33 cellular contexts compared by ENCODE assay signal in the genomic region with DNA sequence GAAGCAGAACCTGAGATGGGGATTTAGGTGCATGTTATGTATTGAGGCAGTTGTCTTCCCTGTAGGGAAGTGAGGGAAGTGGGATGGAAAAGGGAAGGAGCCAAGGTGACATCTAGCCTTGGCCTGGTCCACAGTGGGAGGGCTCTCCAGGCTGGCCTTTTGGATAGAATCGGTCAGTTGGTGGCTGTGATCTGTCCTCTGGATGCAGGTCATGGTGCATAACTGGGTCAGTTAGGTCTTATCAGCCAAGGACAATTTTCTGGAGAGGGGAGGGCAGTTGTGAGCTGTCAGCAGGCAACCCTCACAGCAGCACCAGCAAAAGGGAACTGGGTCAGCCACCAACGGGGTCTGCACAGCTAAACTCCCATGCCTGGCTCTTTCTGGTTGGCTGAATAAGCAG. TPM values are rescaled to one million over a fixed set of nuclear protein-coding genes. Genes with fewer than 3 reads are reported as not detected.
"Had no signal": no experiment of that assay in that cellular context is flagged by ENCODE, and none has a peak within 500 bp of the region (broad histone marks: within the 10 kb centered on the region; RNA-seq: fewer than 3 reads in every experiment).

No MANE protein-coding gene starts in this region.

- DNase-seq: naive B cell; naive thymus-derived CD8-positive, alpha-beta T cell; nephron progenitor cell; occipital lobe; ovary; psoas muscle; right cardiac atrium; spleen; stimulated activated CD4-positive, alpha-beta T cell treated with anti-CD3 and anti-CD28 coated beads, Interleukin-12 subunit alpha, Interleukin-12 subunit beta, amount 100 ng/mL, for 4 hours; stimulated activated CD4-positive, alpha-beta T cell treated with anti-CD3 and anti-CD28 coated beads, Interleukin-1b, Interleukin-23, amount 100 ng/mL, for 48 hours; stimulated activated CD4-positive, alpha-beta T cell treated with anti-CD3 and anti-CD28 coated beads, Interleukin-4, amount 100 ng/mL, for 1 hour; stimulated activated CD4-positive, alpha-beta T cell treated with anti-CD3 and anti-CD28 coated beads, Interleukin-4, amount 100 ng/mL, for 4 hours; stimulated activated CD8-positive, alpha-beta memory T cell treated with anti-CD3 and anti-CD28 coated beads, Interleukin-4, amount 100 ng/mL, for 48 hours; stimulated activated naive CD4-positive, alpha-beta T cell; stimulated activated naive CD8-positive, alpha-beta T cell treated with anti-CD3 and anti-CD28 coated beads, Interleukin-15, amount 100 ng/mL, for 72 hours; stimulated activated naive CD8-positive, alpha-beta T cell treated with anti-CD3 and anti-CD28 coated beads, Interleukin-15, Interleukin-2, amounts not matched to agents 100 U/mL and 50 U/mL, for 24 hours; substantia nigra; testis; tibial artery; transverse colon; upper lobe of right lung; uterus had no signal

- H3K27me3 ChIP-seq: ovary, suprapubic skin, testis, transverse colon, upper lobe of right lung, uterus had no signal

- ATAC-seq: naive thymus-derived CD8-positive, alpha-beta T cell; natural killer cell treated with Interleukin-12 subunit alpha and Interleukin-12 subunit beta and Interleukin-15 and Interleukin-18, amount 100 ng/mL, for 72 hours; psoas muscle; right cardiac atrium; sciatic nerve; stimulated activated memory B cell treated with anti-CD40 and anti-IgM and Interleukin-4, amounts not matched to agents 10 μg/mL and 1 μg/mL and 100 μg/mL, for 72 hours; stimulated activated naive CD8-positive, alpha-beta T cell treated with anti-CD3 and anti-CD28 coated beads, Interleukin-15, amount 100 ng/mL, for 72 hours; stimulated activated naive CD8-positive, alpha-beta T cell treated with anti-CD3 and anti-CD28 coated beads, Interleukin-15, Interleukin-2, amounts not matched to agents 100 U/mL and 50 U/mL, for 24 hours; upper lobe of right lung had no signal

- H3K4me2 ChIP-seq: smooth muscle cell had no signal

- H3K9me3 ChIP-seq: ovary, psoas muscle, spleen, suprapubic skin, testis, tibial artery, transverse colon, upper lobe of right lung, uterus had no signal

- H3K4me1 ChIP-seq: psoas muscle, spleen, testis, tibial artery, transverse colon, upper lobe of right lung, uterus had no signal

- H3K27ac ChIP-seq: ovary, psoas muscle, skin epidermis, spleen, suprapubic skin, testis, tibial artery, transverse colon, upper lobe of right lung, uterus had no signal

- H3K36me3 ChIP-seq: ovary, spleen, suprapubic skin, tibial artery, transverse colon, upper lobe of right lung, uterus had no signal

- H3K4me3 ChIP-seq: ovary, psoas muscle, skin epidermis, smooth muscle cell, spleen, suprapubic skin, testis, tibial artery, transverse colon, upper lobe of right lung, uterus had no signal

RNA-seq across cellular contexts. Expression of a gene that starts 9.6 kb away (rescaled TPM):
- total RNA-seq: naive thymus-derived CD8-positive, alpha-beta T cell; natural killer cell treated with Interleukin-12 subunit alpha and Interleukin-12 subunit beta and Interleukin-15 and Interleukin-18, amount 100 ng/mL, for 72 hours; neural crest cell; occipital lobe; osteoblast; ovary; progenitor cell of endocrine pancreas; psoas muscle; renal cortical epithelial cell; right cardiac atrium; sciatic nerve; smooth muscle cell; spleen; transverse colon; upper lobe of right lung; urinary bladder; uterus had no signal
- polyA plus RNA-seq: naive thymus-derived CD8-positive, alpha-beta T cell; ovary; psoas muscle; right cardiac atrium; smooth muscle cell; spleen; urinary bladder had no signal

RNA-seq across cellular contexts. Expression of a gene that starts 23.7 kb away (rescaled TPM):
- total RNA-seq: naive thymus-derived CD8-positive, alpha-beta T cell; natural killer cell treated with Interleukin-12 subunit alpha and Interleukin-12 subunit beta and Interleukin-15 and Interleukin-18, amount 100 ng/mL, for 72 hours; neural crest cell; occipital lobe; ovary; progenitor cell of endocrine pancreas; psoas muscle; renal cortical epithelial cell; right cardiac atrium; sciatic nerve; smooth muscle cell; spleen; testis; transverse colon; upper lobe of right lung; urinary bladder; uterus had no signal
- polyA plus RNA-seq: naive thymus-derived CD8-positive, alpha-beta T cell; ovary; psoas muscle; right cardiac atrium; smooth muscle cell; urinary bladder had no signal

RNA-seq across cellular contexts. Expression of a gene that starts 47.1 kb away (rescaled TPM):
- total RNA-seq: naive thymus-derived CD8-positive, alpha-beta T cell; natural killer cell treated with Interleukin-12 subunit alpha and Interleukin-12 subunit beta and Interleukin-15 and Interleukin-18, amount 100 ng/mL, for 72 hours; neural crest cell; occipital lobe; osteoblast; ovary; psoas muscle; renal cortical epithelial cell; right cardiac atrium; sciatic nerve; smooth muscle cell; spleen; suprapubic skin; testis; upper lobe of right lung; urinary bladder; uterus had no signal
- polyA plus RNA-seq: naive thymus-derived CD8-positive, alpha-beta T cell; ovary; psoas muscle; right cardiac atrium; smooth muscle cell; spleen had no signal
